22 cellular contexts compared by ENCODE assay signal in genomic region chr11:74847895-74848294, GRCh38.
DNase-seq lines count a peak whose midpoint lies in the region; ATAC-seq, FAIRE-seq and TF ChIP-seq lines count a peak whose summit lies in the region.
"Had no signal": no experiment of that assay in that cellular context is flagged by ENCODE, and none has a peak within 500 bp of the region (broad histone marks: within the 10 kb centered on the region; RNA-seq: fewer than 3 reads in every experiment).

No MANE protein-coding gene starts in this region.

- POLR2A ChIA-PET in Caco-2 (lab: Charles Lee) (no interaction called here), HepG2 (lab: Yijun Ruan, JAX) (no interaction called here)

- H3K9ac ChIP-seq in BLaER1 treated with 17β-estradiol and CSF1 and Interleukin-3, amounts not matched to agents 10 nM and 100 nM, result no peak overlapping the region
- H3K9ac ChIP-seq in neuronal stem cell (ENCODE audit: low read depth, low read length, poor library complexity) (no peak overlapping the region), HepG2 (ENCODE audit: insufficient read depth, low read depth, low read length) (no peak overlapping the region), MM.1S (ENCODE audit: low read length) (no peak overlapping the region)
- H3K9ac ChIP-seq: SK-N-SH had no signal

- no peak overlapping the region for H3K4ac ChIP-seq in neuronal stem cell (ENCODE audit: low read length)

- H3K36me3 Mint-ChIP-seq in Caco-2 (ENCODE audit: insufficient read depth, unreplicated experiment), result peaks cover 48% of the 10 kb centered on the region
- peaks cover 18% of the 10 kb centered on the region for H3K36me3 Mint-ChIP-seq in central memory CD8-positive, alpha-beta T cell (ENCODE audit: insufficient read depth)

- no peak for TF ChIP-seq POLR2A in HepG2 (IDR thresholded peaks at IDR 0.05; ENCODE audit: insufficient read depth in 1 of 2, low read depth in 2 of 2, low read length in 2 of 2)

- no peak for ATAC-seq in central memory CD8-positive, alpha-beta T cell (replicated peaks; ENCODE audit: extremely low read depth, poor library complexity, severe bottlenecking)
- ATAC-seq in HepG2 (no peak), GM18873 (IDR thresholded peaks at IDR 0.05; ENCODE audit: low FRiP score, unreplicated experiment) (no peak)
- ATAC-seq: A549, HCT116, K562, PC-3 had no signal

- no peaks in the 10 kb centered on the region for H3K27me3 Mint-ChIP-seq in Caco-2 (ENCODE audit: insufficient read depth, unreplicated experiment)
- no peaks in the 10 kb centered on the region for H3K27me3 Mint-ChIP-seq in central memory CD8-positive, alpha-beta T cell

- WGBS in neuronal stem cell (ENCODE audit: extremely low coverage in 2 of 2, insufficient read length in 2 of 2, insufficient replicate concordance in 1 of 2), 2 donors, result no CpG with 5 or more reads among the region's 6 CpGs
- WGBS in HepG2 (ENCODE audit: low lambda C conversion rate), result 94% methylated on average over 3 of the region's 6 CpGs

- peaks cover 0 to 19% (median 0%) of the 10 kb centered on the region in 11 experiments; a peak in 4 of 22 replicates for H4K20me1 ChIP-seq in BLaER1 treated with 17β-estradiol and CSF1 and Interleukin-3, amounts not matched to agents 10 nM and 100 nM
- H4K20me1 ChIP-seq in HepG2 (ENCODE audit: insufficient read depth, low read length), result no peaks in the 10 kb centered on the region
- H4K20me1 ChIP-seq in MM.1S (ENCODE audit: insufficient read depth, low read length), result no peaks in the 10 kb centered on the region; the same call in 1 of the 2 replicates

- H3F3A ChIP-seq in MM.1S (ENCODE audit: insufficient read depth, low read length), result no peaks in the 10 kb centered on the region

- no peak for FAIRE-seq in HepG2 (lab: Jason Lieb, UNC)
- FAIRE-seq: A549, D721Med, GM18507, K562 had no signal

- in situ Hi-C loops in HepG2 (cut with HindIII; ENCODE audit: extremely low pct_ligation_motif_present, low pct_unique_long_range_greater_than_20kb), result no loop called here

- no peak overlapping the region for H3K4me3 Mint-ChIP-seq in Caco-2 (ENCODE audit: unreplicated experiment)
- H3K4me3 Mint-ChIP-seq in central memory CD8-positive, alpha-beta T cell, result peak overlapping the region; percentile 17

- peaks cover 2% of the 10 kb centered on the region for H3K79me1 ChIP-seq in neuronal stem cell (ENCODE audit: low read depth, low read length)

- H3K23ac ChIP-seq in neuronal stem cell (ENCODE audit: low read depth, low read length, poor library complexity), result no peak overlapping the region

- H3K27me3 ChIP-seq in BLaER1 treated with 17β-estradiol and CSF1 and Interleukin-3, amounts not matched to agents 10 nM and 100 nM, result no peaks in the 10 kb centered on the region
- H3K27me3 ChIP-seq in Caco-2 (replicated peaks; ENCODE audit: control insufficient read depth, insufficient read depth, low read length) (no peaks in the 10 kb centered on the region), neuronal stem cell (ENCODE audit: control insufficient read depth in 3 of 3, insufficient read depth in 3 of 3, low read depth in 1 of 3, low read length in 3 of 3) (no peaks in the 10 kb centered on the region), HepG2 (ENCODE audit: control insufficient read depth in 1 of 2, insufficient read depth in 2 of 2, low read length in 2 of 2) (no peaks in the 10 kb centered on the region), MM.1S (replicated peaks; ENCODE audit: insufficient read depth, low read length) (no peaks in the 10 kb centered on the region)

- no peak overlapping the region for H2AK5ac ChIP-seq in neuronal stem cell (ENCODE audit: low read depth, low read length)

- DNase-seq in Caco-2 (no peak), neuronal stem cell (ENCODE audit: low spot score) (no peak), HepG2 (ENCODE audit: low spot score) (no peak), MM.1S (no peak)
- no peak for DNase-seq in central memory CD8-positive, alpha-beta T cell (ENCODE audit: low spot score in 2 of 2)
- DNase-seq: DMS53; NCI-H2029; NCI-H446 treated with DMSO at 0.1 percent for 48 hours; NCI-H526; NCI-H82; NK-92 treated with Interleukin-12 subunit alpha and Interleukin-12 subunit beta, amount 100 ng/mL, for 24 hours; PC-3; SK-N-SH; SW 1271 had no signal

- TF ChIP-seq CTCF in Caco-2 (IDR thresholded peaks at IDR 0.05; ENCODE audit: insufficient read depth in 1 of 2, low read depth in 1 of 2, low read length in 1 of 2, severe bottlenecking in 1 of 2, unreplicated experiment in 1 of 2) (no peak), HepG2 (CRISPR knock-in tag; IDR thresholded peaks at IDR 0.05) (no peak), MM.1S (IDR thresholded peaks at IDR 0.05; ENCODE audit: low read length) (no peak)

- peak overlapping the region; percentile 49 for H3K14ac ChIP-seq in neuronal stem cell (ENCODE audit: low read length)

- H2BK120ac ChIP-seq in neuronal stem cell (ENCODE audit: low read depth, low read length), result no peak overlapping the region

- H2AFZ ChIP-seq in neuronal stem cell (ENCODE audit: low read length) (no peak overlapping the region), HepG2 (ENCODE audit: low read length) (no peak overlapping the region), MM.1S (ENCODE audit: low read length) (no peak overlapping the region)

- no peaks in the 10 kb centered on the region for H3K9me2 ChIP-seq in MM.1S (replicated peaks; ENCODE audit: insufficient read depth, low read length)
- H3K9me2 ChIP-seq: SK-N-SH had no signal

- no peak overlapping the region for H3K18ac ChIP-seq in neuronal stem cell (ENCODE audit: low read length)

- intact Hi-C loops in Caco-2 (cut with micrococcal nuclease; ENCODE audit: unreplicated experiment) (no loop called here), HepG2 (cut with micrococcal nuclease; ENCODE audit: unreplicated experiment) (no loop called here)

- peaks cover 12% of the 10 kb centered on the region for H3K4me1 Mint-ChIP-seq in Caco-2 (ENCODE audit: low read depth, unreplicated experiment)
- peaks cover 31% of the 10 kb centered on the region for H3K4me1 Mint-ChIP-seq in central memory CD8-positive, alpha-beta T cell

- H3K79me2 ChIP-seq in HepG2 (ENCODE audit: insufficient read depth, low read length), result no peaks in the 10 kb centered on the region
- H3K79me2 ChIP-seq in MM.1S (ENCODE audit: low read length), result no peaks in the 10 kb centered on the region

- H3K9me3 Mint-ChIP-seq in Caco-2 (ENCODE audit: unreplicated experiment), result no peaks in the 10 kb centered on the region
- H3K9me3 Mint-ChIP-seq in central memory CD8-positive, alpha-beta T cell, result no peaks in the 10 kb centered on the region

- peaks cover 0 to 7% (median 0%) of the 10 kb centered on the region in 11 experiments; a peak in 1 of 22 replicates for H3K9me3 ChIP-seq in BLaER1 treated with 17β-estradiol and CSF1 and Interleukin-3, amounts not matched to agents 10 nM and 100 nM (replicated peaks in 1 of 11)
- H3K9me3 ChIP-seq in Caco-2, result no peaks in the 10 kb centered on the region
- H3K9me3 ChIP-seq in neuronal stem cell (replicated peaks in 1 of 2; ENCODE audit: control insufficient read depth in 2 of 2, insufficient read depth in 1 of 2, low read depth in 1 of 2, low read length in 2 of 2), result no peaks in the 10 kb centered on the region
- H3K9me3 ChIP-seq in HepG2 (ENCODE audit: low read length), result no peaks in the 10 kb centered on the region
- no peaks in the 10 kb centered on the region for H3K9me3 ChIP-seq in MM.1S (replicated peaks; ENCODE audit: insufficient read depth, low read length)
- H3K9me3 ChIP-seq: A549, SK-N-SH had no signal

- BruUV-seq in Caco-2 (replicated peaks; lab: Mats Ljungman, UMichigan) (no TSS peak), HepG2 (replicated peaks; lab: Mats Ljungman, UMichigan) (no TSS peak)

- CTCF ChIA-PET in Caco-2 (lab: Charles Lee), result no interaction called here
- CTCF ChIA-PET in HepG2 (lab: Yijun Ruan, JAX; ENCODE audit: low intra/inter-chr PET ratio, low total read pairs), result no interaction called here

- peak overlapping the region in 1 of 11 experiments; percentile 13; a peak in 2 of 22 replicates for H3K27ac ChIP-seq in BLaER1 treated with 17β-estradiol and CSF1 and Interleukin-3, amounts not matched to agents 10 nM and 100 nM
- H3K27ac ChIP-seq in neuronal stem cell (replicated peaks; ENCODE audit: low read length) (no peak overlapping the region), HepG2 (ENCODE audit: extremely low read length, insufficient read depth, low read length) (no peak overlapping the region), MM.1S (ENCODE audit: low read length) (no peak overlapping the region)
- H3K27ac ChIP-seq: A549, C4-2B had no signal

- peak overlapping the region in 10 of 11 experiments; percentile 51 to 75 (median 66); a peak in 18 of 22 replicates for H3K4me2 ChIP-seq in BLaER1 treated with 17β-estradiol and CSF1 and Interleukin-3, amounts not matched to agents 10 nM and 100 nM
- H3K4me2 ChIP-seq in neuronal stem cell (ENCODE audit: insufficient read depth, low read length, poor library complexity, severe bottlenecking) (no peak overlapping the region), HepG2 (ENCODE audit: low read depth, low read length) (no peak overlapping the region), MM.1S (ENCODE audit: low read depth, low read length) (no peak overlapping the region)
- H3K4me2 ChIP-seq: A549, SK-N-SH had no signal

- TF ChIP-seq EP300 in HepG2 (IDR thresholded peaks at IDR 0.05; ENCODE audit: low read depth in 2 of 2, low read length in 2 of 2) (no peak), HepG2 (CRISPR knock-in tag; IDR thresholded peaks at IDR 0.05; ENCODE audit: borderline replicate concordance) (no peak)

- no peak overlapping the region for H2BK15ac ChIP-seq in neuronal stem cell (ENCODE audit: low read length)

- H3K36me3 ChIP-seq in BLaER1 treated with 17β-estradiol and CSF1 and Interleukin-3, amounts not matched to agents 10 nM and 100 nM, result peaks cover 67 to 88% (median 75%) of the 10 kb centered on the region in 11 experiments
- peaks cover 4% of the 10 kb centered on the region for H3K36me3 ChIP-seq in Caco-2 (ENCODE audit: control insufficient read depth, insufficient read depth, low read length)
- peaks cover 7 to 74% of the 10 kb centered on the region in 2 donors for H3K36me3 ChIP-seq in neuronal stem cell (replicated peaks in 1 of 2; ENCODE audit: control insufficient read depth in 2 of 2, insufficient read depth in 2 of 2, low read length in 2 of 2)
- peaks cover 9 to 56% of the 10 kb centered on the region in 2 experiments; a peak in 4 of 5 replicates for H3K36me3 ChIP-seq in HepG2 (replicated peaks in 1 of 2; ENCODE audit: control insufficient read depth in 1 of 2, insufficient read depth in 2 of 2, low read length in 2 of 2)
- H3K36me3 ChIP-seq in MM.1S (replicated peaks; ENCODE audit: insufficient read depth, low read length), result 0 out of 2 replicates have a peak, but pooled peaks cover 3% of the 10 kb centered on the region

- H3K4me3 ChIP-seq in BLaER1 treated with 17β-estradiol and CSF1 and Interleukin-3, amounts not matched to agents 10 nM and 100 nM, result no peak overlapping the region
- H3K4me3 ChIP-seq in Caco-2 (ENCODE audit: low read depth, low read length) (no peak overlapping the region), neuronal stem cell (ENCODE audit: low read length in 2 of 2) (no peak overlapping the region), HepG2 (replicated peaks in 1 of 3; ENCODE audit: insufficient read depth in 1 of 3, low read depth in 2 of 3, low read length in 3 of 3) (no peak overlapping the region), MM.1S (ENCODE audit: low read length) (no peak overlapping the region)
- H3K4me3 ChIP-seq: A549, K562 had no signal

- H2BK12ac ChIP-seq in neuronal stem cell (ENCODE audit: low read length), result no peak overlapping the region

- H3K4me1 ChIP-seq in BLaER1 treated with 17β-estradiol and CSF1 and Interleukin-3, amounts not matched to agents 10 nM and 100 nM, result peaks cover 24 to 42% (median 36%) of the 10 kb centered on the region in 10 experiments
- H3K4me1 ChIP-seq in Caco-2 (peaks cover 35% of the 10 kb centered on the region), neuronal stem cell (ENCODE audit: control insufficient read depth in 2 of 2, insufficient read depth in 1 of 2, low read depth in 1 of 2, low read length in 2 of 2) (peaks cover 6 to 10% of the 10 kb centered on the region in 2 donors), HepG2 (ENCODE audit: insufficient read depth, low read length) (peaks cover 27% of the 10 kb centered on the region), MM.1S (ENCODE audit: low read length) (no peaks in the 10 kb centered on the region)

- H4K8ac ChIP-seq in neuronal stem cell (ENCODE audit: low read depth, low read length), result no peak overlapping the region

- peak overlapping the region; percentile 93 for H3K27ac Mint-ChIP-seq in Caco-2 (ENCODE audit: unreplicated experiment)
- peak overlapping the region; percentile 25 for H3K27ac Mint-ChIP-seq in central memory CD8-positive, alpha-beta T cell (ENCODE audit: low read depth)

- no peak for TF ChIP-seq RAD21 in HepG2 (CRISPR knock-in tag; IDR thresholded peaks at IDR 0.05)

- no peak overlapping the region for H4K91ac ChIP-seq in neuronal stem cell (ENCODE audit: low read depth, low read length, poor library complexity)

- H2BK5ac ChIP-seq in neuronal stem cell (ENCODE audit: low read length), result no peak overlapping the region

Comparison
In these comparisons a context has a peak if more than half of its experiments do, and no peak if none do; other contexts are left out.
1. H3K4me2 ChIP-seq: peak in BLaER1 treated with 17β-estradiol and CSF1 and Interleukin-3, amounts not matched to agents 10 nM and 100 nM (10 of 11); none in neuronal stem cell (single experiment), HepG2 (single experiment) and MM.1S (single experiment).